ENCODE assay signal across 16 cellular contexts in the genomic region with DNA sequence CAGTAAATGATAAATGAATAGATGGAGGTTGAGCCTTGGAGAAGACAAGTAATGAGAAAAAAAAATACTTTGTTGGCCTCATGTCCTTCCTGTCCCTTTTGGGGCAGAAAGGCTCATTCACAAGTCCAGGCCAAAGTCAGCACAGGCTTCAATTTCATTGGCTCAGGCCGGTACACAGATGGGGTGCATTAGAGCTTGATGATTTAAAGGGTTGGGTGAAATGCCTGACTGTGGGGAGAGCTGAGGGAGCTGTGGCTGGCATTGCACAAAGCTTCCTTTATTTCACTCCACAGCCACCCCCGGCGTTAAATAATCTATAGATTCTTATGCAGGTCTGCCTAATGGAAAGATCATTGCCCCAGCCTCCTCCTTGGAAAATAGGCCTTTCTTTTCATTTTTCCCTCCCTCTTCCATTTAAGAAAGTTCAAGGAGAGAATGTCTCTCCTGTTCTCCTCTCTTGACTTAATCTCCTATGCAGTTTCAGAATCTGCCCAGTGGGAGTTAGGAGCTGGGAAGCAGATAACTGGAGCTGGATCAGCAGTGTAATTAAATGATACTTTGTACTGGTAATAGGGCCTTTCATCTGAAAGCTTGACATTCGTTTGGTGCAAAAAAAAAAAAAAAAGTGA. TPM values are rescaled to one million over a fixed set of nuclear protein-coding genes. Genes with fewer than 3 reads are reported as not detected.
DNase-seq lines count a peak whose midpoint lies in the region; ATAC-seq and TF ChIP-seq lines count a peak whose summit lies in the region.
"Had no signal": no experiment of that assay in that cellular context is flagged by ENCODE, and none has a peak within 500 bp of the region (broad histone marks: within the 10 kb centered on the region; RNA-seq: fewer than 3 reads in every experiment).

No MANE protein-coding gene starts in this region.

- DNase-seq in AG08395 (ENCODE audit: low spot score) (peak; percentile 36), heart right ventricle (no peak), psoas muscle (no peak), natural killer cell (no peak), DMS 273 (lab: John Stamatoyannopoulos, UW; ENCODE audit: unreplicated experiment) (no peak), SJCRH30 (no peak)
- DNase-seq: activated CD8-positive, alpha-beta T cell treated with anti-CD3 and anti-CD28 coated beads for 36 hours; activated gamma-delta T cell treated with Interleukin-2 at 50 U/mL for 16 hours; DND-41; KBM-7; NCI-H1417 treated with DMSO at 0.1 percent for 48 hours; NCI-H524 treated with DMSO at 0.1 percent for 48 hours had no signal

- no peaks in the 10 kb centered on the region for H3K27me3 ChIP-seq in heart right ventricle
- H3K27me3 ChIP-seq in psoas muscle (ENCODE audit: insufficient read depth in 3 of 3, low read length in 2 of 3): no peaks in the 10 kb centered on the region
- H3K27me3 ChIP-seq in SJCRH30: no peaks in the 10 kb centered on the region
- H3K27me3 ChIP-seq: right lobe of liver had no signal

- H3K27ac Mint-ChIP-seq in natural killer cell: no peak overlapping the region
- H3K27ac Mint-ChIP-seq: activated CD8-positive, alpha-beta T cell treated with anti-CD3 and anti-CD28 coated beads for 36 hours had no signal

- H3K9me3 Mint-ChIP-seq in natural killer cell: no peaks in the 10 kb centered on the region

- H3K4me3 ChIP-seq in heart right ventricle (no peak overlapping the region), psoas muscle (no peak overlapping the region), SJCRH30 (no peak overlapping the region)
- H3K4me3 ChIP-seq: GM12878, right lobe of liver had no signal

- H3K36me3 ChIP-seq in heart right ventricle: peaks cover 0 to 63% (median 0%) of the 10 kb centered on the region in 9 donors
- peaks cover 0 to 21% of the 10 kb centered on the region in 2 donors for H3K36me3 ChIP-seq in psoas muscle (ENCODE audit: insufficient read depth in 1 of 2, low read depth in 1 of 2)
- H3K36me3 ChIP-seq in SJCRH30: no peaks in the 10 kb centered on the region

- H3K36me3 Mint-ChIP-seq in natural killer cell: no peaks in the 10 kb centered on the region

- TF ChIP-seq CTCF in heart right ventricle (IDR thresholded peaks at IDR 0.05) (no peak), psoas muscle (IDR thresholded peaks at IDR 0.05) (no peak), natural killer cell (IDR thresholded peaks at IDR 0.05) (no peak)

- H3K4me3 Mint-ChIP-seq in natural killer cell: no peak overlapping the region
- H3K4me3 Mint-ChIP-seq: activated CD8-positive, alpha-beta T cell treated with anti-CD3 and anti-CD28 coated beads for 36 hours had no signal

- peaks cover 14 to 47% of the 10 kb centered on the region in 2 donors for H3K4me1 Mint-ChIP-seq in natural killer cell

- peak overlapping the region; percentile 85 for H3K27ac ChIP-seq in angular gyrus (ENCODE audit: low read depth, low read length)
- H3K27ac ChIP-seq in heart right ventricle: peak overlapping the region in 7 of 10 donors; percentile 23 to 74 (median 45)
- peak overlapping the region; percentile 78 for H3K27ac ChIP-seq in psoas muscle
- H3K27ac ChIP-seq in SJCRH30: no peak overlapping the region
- H3K27ac ChIP-seq: right lobe of liver had no signal

- no peaks in the 10 kb centered on the region for H3K9me3 ChIP-seq in heart right ventricle
- H3K9me3 ChIP-seq in psoas muscle: no peaks in the 10 kb centered on the region
- H3K9me3 ChIP-seq in SJCRH30 (replicated peaks): no peaks in the 10 kb centered on the region
- H3K9me3 ChIP-seq: right lobe of liver had no signal

- ATAC-seq in heart right ventricle (peak in 6 of 8 donors; percentile 35 to 62 (median 58)), psoas muscle (no peak), natural killer cell (no peak), GM19455 (IDR thresholded peaks at IDR 0.05; ENCODE audit: unreplicated experiment) (no peak)
- ATAC-seq: activated CD8-positive, alpha-beta T cell treated with anti-CD3 and anti-CD28 coated beads for 36 hours; GM12878 had no signal

- no peaks in the 10 kb centered on the region for H3K27me3 Mint-ChIP-seq in natural killer cell (ENCODE audit: low read depth in 2 of 2)
- H3K27me3 Mint-ChIP-seq: activated CD8-positive, alpha-beta T cell treated with anti-CD3 and anti-CD28 coated beads for 36 hours had no signal

- intact Hi-C loops in heart right ventricle (cut with DNase I) (no loop called here), psoas muscle (cut with DNase I) (no loop called here), natural killer cell (cut with micrococcal nuclease) (no loop called here)

- 58 to 66% methylated on average over 4 of the region's 4 CpGs for WGBS in heart right ventricle, 2 donors
- WGBS in psoas muscle, 3 donors: 54 to 63% (median 62%) methylated on average over 4 of the region's 4 CpGs

- H3K4me1 ChIP-seq in heart right ventricle (peaks cover 26 to 100% (median 90%) of the 10 kb centered on the region in 9 donors), psoas muscle (peaks cover 85% of the 10 kb centered on the region), SJCRH30 (peaks cover 39% of the 10 kb centered on the region)

RNA-seq across cellular contexts. Expression of a gene that starts 24.4 kb away (rescaled TPM):
- total RNA-seq in heart right ventricle: 10 to 100 TPM; 12.0 to 57.1 (median 42.0) TPM
- polyA plus RNA-seq in heart right ventricle: 10 to 100 TPM in 1 of 2 donors, 1 to 10 TPM in 1; 5.0 to 15.7 TPM
- total RNA-seq in psoas muscle: 10 to 100 TPM; 19.9 to 47.8 (median 22.3) TPM
- polyA plus RNA-seq in psoas muscle: 10 to 100 TPM in 1 of 3 donors, 1 to 10 TPM in 2; 1.9 to 10.6 (median 6.9) TPM
- 10 to 100 TPM; 30.5 to 35.6 (median 33.5) TPM for total RNA-seq in natural killer cell
- total RNA-seq in SJCRH30 (2014; rRNA removed; shearing (Covaris generic)): 1.6 and 1.8 TPM in 2 replicates

Comparison
In these comparisons a context has a peak if more than half of its experiments do, and no peak if none do; other contexts are left out.
1. ATAC-seq: peak in heart right ventricle (6 of 8); none in psoas muscle (0 of 4), natural killer cell (0 of 3) and GM19455 (single experiment).